18 cellular contexts compared by ENCODE assay signal in genomic region chr2:69181806-69182427, GRCh38.
A peak's percentile ranks its signal among the peaks of the same experiment; 100 is the strongest.
DNase-seq lines count a peak whose midpoint lies in the region; ATAC-seq and TF ChIP-seq lines count a peak whose summit lies in the region.
"Had no signal": no experiment of that assay in that cellular context is flagged by ENCODE, and none has a peak within 500 bp of the region (broad histone marks: within the 10 kb centered on the region; RNA-seq: fewer than 3 reads in every experiment).

No MANE protein-coding gene starts in this region.

- no peak overlapping the region for H3K14ac ChIP-seq in mesenchymal stem cell (ENCODE audit: low read length in 2 of 2)

- H3K4me3 ChIP-seq in NB4 (ENCODE audit: low read depth, low read length) (no peak overlapping the region), mesenchymal stem cell (ENCODE audit: insufficient read depth in 1 of 2, low read depth in 1 of 2, low read length in 2 of 2) (no peak overlapping the region)
- H3K4me3 ChIP-seq: HAP-1, SJSA1 had no signal

- H3K4me1 ChIP-seq in mesenchymal stem cell (ENCODE audit: control insufficient read depth, insufficient read depth, low read depth, low read length): peaks cover 11% of the 10 kb centered on the region

- no peak overlapping the region for H3K9ac ChIP-seq in mesenchymal stem cell (ENCODE audit: low read length)

- peaks cover 57% of the 10 kb centered on the region for H3K27me3 Mint-ChIP-seq in T-helper 17 cell

- peak overlapping the region in 1 of 2 experiments; percentile 4 for H2BK12ac ChIP-seq in mesenchymal stem cell (ENCODE audit: low read length in 2 of 2)

- no peak overlapping the region for H3K27ac Mint-ChIP-seq in T-helper 17 cell
- H3K27ac Mint-ChIP-seq: IgD-negative memory B cell had no signal

- H2AFZ ChIP-seq in mesenchymal stem cell (ENCODE audit: low read depth, low read length): no peak overlapping the region

- H3K4me2 ChIP-seq in mesenchymal stem cell (ENCODE audit: low read length, poor library complexity, severe bottlenecking): no peak overlapping the region

- no peak overlapping the region for H3K4me3 Mint-ChIP-seq in T-helper 17 cell
- H3K4me3 Mint-ChIP-seq: IgD-negative memory B cell had no signal

- H3K9me3 ChIP-seq in mesenchymal stem cell (ENCODE audit: control insufficient read depth, low read length) (no peaks in the 10 kb centered on the region), T-helper 17 cell (ENCODE audit: control insufficient read depth, low read length, poor library complexity, severe bottlenecking) (no peaks in the 10 kb centered on the region)
- H3K9me3 ChIP-seq: HAP-1, SJSA1 had no signal

- no peak for TF ChIP-seq CTCF in NB4 (IDR thresholded peaks at IDR 0.05; ENCODE audit: low read depth, low read length)

- no peak overlapping the region for H2BK15ac ChIP-seq in mesenchymal stem cell (ENCODE audit: low read depth, poor library complexity, severe bottlenecking)

- no peak overlapping the region for H2BK5ac ChIP-seq in mesenchymal stem cell (ENCODE audit: low read depth, low read length, poor library complexity, severe bottlenecking)

- H4K91ac ChIP-seq in mesenchymal stem cell (ENCODE audit: low read length): peak overlapping the region; percentile 48

- no peak overlapping the region for H3K27ac ChIP-seq in mesenchymal stem cell (ENCODE audit: low read length, poor library complexity, severe bottlenecking)
- H3K27ac ChIP-seq: C4-2B, SJSA1 had no signal

- DNase-seq in NB4 (ENCODE audit: low read depth): peak; percentile 41
- DNase-seq in amniotic epithelial cell (ENCODE audit: low read depth): peak; percentile 94
- DNase-seq in mesenchymal stem cell: no peak
- no peak for DNase-seq in dedifferentiated amniotic fluid mesenchymal stem cell (ENCODE audit: extremely low spot score)
- no peak for DNase-seq in stimulated activated CD4-positive, alpha-beta T cell treated with anti-CD3 and anti-CD28 coated beads, Interleukin-4, amount 100 ng/mL, for 1 hour
- no peak for DNase-seq in T-helper 17 cell
- DNase-seq in activated CD4-positive, CD25-positive, alpha-beta regulatory T cell (lab: John Stamatoyannopoulos, UW): no peak
- DNase-seq: AML-193, DMS79 treated with DMSO at 0.1 percent for 48 hours, NCI-H1694 treated with DMSO at 0.1 percent for 48 hours, NCI-H2107, NCI-H524, NCI-H82, PC-3 had no signal

- H4K8ac ChIP-seq in mesenchymal stem cell (ENCODE audit: low read length): no peak overlapping the region

- H3K18ac ChIP-seq in mesenchymal stem cell (ENCODE audit: low read depth in 1 of 2, low read length in 2 of 2): peak overlapping the region; percentile 93 to 97

- peaks cover 1% of the 10 kb centered on the region for H3K79me1 ChIP-seq in mesenchymal stem cell (replicated peaks; ENCODE audit: low read length, poor library complexity, severe bottlenecking)

- no peak overlapping the region for H3K23ac ChIP-seq in mesenchymal stem cell (ENCODE audit: low read length in 2 of 2)

- H3K27me3 ChIP-seq in mesenchymal stem cell (ENCODE audit: control insufficient read depth in 1 of 2, insufficient read depth in 1 of 2, low read length in 2 of 2): no peaks in the 10 kb centered on the region
- H3K27me3 ChIP-seq: SJSA1 had no signal

- WGBS in mesenchymal stem cell: 92% methylated on average over 12 of the region's 13 CpGs

- H3K36me3 Mint-ChIP-seq in T-helper 17 cell (ENCODE audit: low read depth): peaks cover 2% of the 10 kb centered on the region
- H3K36me3 Mint-ChIP-seq: IgD-negative memory B cell had no signal

- ATAC-seq in T-helper 17 cell: no peak
- ATAC-seq: PC-3 had no signal

- peak overlapping the region; percentile 14 to 90 for H3K4ac ChIP-seq in mesenchymal stem cell (ENCODE audit: low read depth in 1 of 2, low read length in 2 of 2)

- H3K4me1 Mint-ChIP-seq in T-helper 17 cell: peaks cover 6% of the 10 kb centered on the region

- TF ChIP-seq POLR2A in NB4 (IDR thresholded peaks at IDR 0.05; ENCODE audit: extremely low read depth, insufficient read length): no peak

- no peak overlapping the region for H2AK5ac ChIP-seq in mesenchymal stem cell (ENCODE audit: low read length, severe bottlenecking)

- peaks cover 20 to 51% of the 10 kb centered on the region in 2 experiments for H3K36me3 ChIP-seq in mesenchymal stem cell (ENCODE audit: control insufficient read depth in 1 of 2, insufficient read depth in 2 of 2, low read depth in 1 of 2, low read length in 2 of 2)

- no peak overlapping the region for H2BK120ac ChIP-seq in mesenchymal stem cell (ENCODE audit: low read depth, low read length)

Comparison
In these comparisons a context has a peak if more than half of its experiments do, and no peak if none do; other contexts are left out.
1. DNase-seq: peak in NB4 (single experiment) and amniotic epithelial cell (single experiment); none in mesenchymal stem cell (single experiment), dedifferentiated amniotic fluid mesenchymal stem cell (single experiment), stimulated activated CD4-positive, alpha-beta T cell treated with anti-CD3 and anti-CD28 coated beads, Interleukin-4, amount 100 ng/mL, for 1 hour (single experiment), T-helper 17 cell (0 of 3) and activated CD4-positive, CD25-positive, alpha-beta regulatory T cell (0 of 4).